Comparison of ENCODE assay signal across 1 cellular context in genomic region chr2:55038428-55038827, GRCh38.
TF ChIP-seq lines count a peak whose summit lies in the region.

No MANE protein-coding gene starts in this region.

TF ChIP-seq in GM12878, 131 proteins besides CTCF, POLR2A, EP300 and RAD21 (continued from another document):
- no peak for TF ChIP-seq USF1 (IDR thresholded peaks at IDR 0.05; ENCODE audit: borderline replicate concordance, extremely low read length, insufficient read depth, low read depth, low read length)
